28 cellular contexts compared by ENCODE assay signal in genomic region chr4:178273168-178273567, GRCh38.
"Had no signal": no experiment of that assay in that cellular context is flagged by ENCODE, and none has a peak within 500 bp of the region (broad histone marks: within the 10 kb centered on the region; RNA-seq: fewer than 3 reads in every experiment).

No MANE protein-coding gene starts in this region.

- H3K4me3 ChIP-seq: colonic mucosa, coronary artery, dorsolateral prefrontal cortex, esophagus muscularis mucosa, esophagus squamous epithelium, gastrocnemius medialis, gastroesophageal sphincter, heart left ventricle, heart right ventricle, hepatocyte had no signal

- H3K9me3 ChIP-seq: colonic mucosa, esophagus muscularis mucosa, esophagus squamous epithelium, gastrocnemius medialis, gastroesophageal sphincter, heart left ventricle had no signal

- DNase-seq: colonic mucosa; cortex of kidney; dermis blood vessel endothelial cell; dorsolateral prefrontal cortex; effector CD4-positive, alpha-beta T cell; effector CD8-positive, alpha-beta T cell; effector memory CD4-positive, alpha-beta T cell; effector memory CD8-positive, alpha-beta T cell; endodermal cell; erythroblast; esophagus squamous epithelium; foreskin fibroblast; foreskin keratinocyte; foreskin melanocyte; gastrocnemius medialis; glutamatergic neuron; head of caudate nucleus; heart left ventricle; heart right ventricle had no signal

- H3K4me2 ChIP-seq: hepatocyte had no signal

- FAIRE-seq: endometrium, endothelial cell of umbilical vein, frontal cortex had no signal

- H3K27me3 ChIP-seq: colonic mucosa, dorsolateral prefrontal cortex, esophagus muscularis mucosa, esophagus squamous epithelium, foreskin keratinocyte, gastrocnemius medialis, gastroesophageal sphincter, heart left ventricle, heart right ventricle, hepatocyte had no signal

- H3K27ac ChIP-seq: colonic mucosa, coronary artery, dorsolateral prefrontal cortex, epithelial cell of prostate, esophagus muscularis mucosa, esophagus squamous epithelium, foreskin keratinocyte, gastrocnemius medialis, gastroesophageal sphincter, heart left ventricle, heart right ventricle, hepatocyte had no signal

- H3K4me1 ChIP-seq: colonic mucosa, esophagus muscularis mucosa, esophagus squamous epithelium, foreskin keratinocyte, gastrocnemius medialis, gastroesophageal sphincter, heart left ventricle, heart right ventricle had no signal

- H3K36me3 ChIP-seq: colonic mucosa, esophagus muscularis mucosa, esophagus squamous epithelium, gastrocnemius medialis, gastroesophageal sphincter, heart left ventricle, heart right ventricle had no signal

- H3K79me2 ChIP-seq: hepatocyte had no signal

- ATAC-seq: effector memory CD8-positive, alpha-beta T cell; esophagus mucosa; foreskin keratinocyte; gastrocnemius medialis; gastroesophageal sphincter; heart left ventricle; heart right ventricle had no signal

- H2AFZ ChIP-seq: hepatocyte had no signal
